Comparison of ENCODE assay signal across 1 cellular context in genomic region chr1:217642455-217642854, GRCh38.
TF ChIP-seq lines count a peak whose summit lies in the region.

No MANE protein-coding gene starts in this region.

TF ChIP-seq in HepG2, 621 proteins besides CTCF, POLR2A, EP300 and RAD21 (continued from another document):
- no peak for TF ChIP-seq PHF20 (CRISPR knock-in tag; IDR thresholded peaks at IDR 0.05)
- TF ChIP-seq FOXJ3 (CRISPR knock-in tag; IDR thresholded peaks at IDR 0.05; ENCODE audit: borderline replicate concordance): no peak
- TF ChIP-seq, protein P1, sequence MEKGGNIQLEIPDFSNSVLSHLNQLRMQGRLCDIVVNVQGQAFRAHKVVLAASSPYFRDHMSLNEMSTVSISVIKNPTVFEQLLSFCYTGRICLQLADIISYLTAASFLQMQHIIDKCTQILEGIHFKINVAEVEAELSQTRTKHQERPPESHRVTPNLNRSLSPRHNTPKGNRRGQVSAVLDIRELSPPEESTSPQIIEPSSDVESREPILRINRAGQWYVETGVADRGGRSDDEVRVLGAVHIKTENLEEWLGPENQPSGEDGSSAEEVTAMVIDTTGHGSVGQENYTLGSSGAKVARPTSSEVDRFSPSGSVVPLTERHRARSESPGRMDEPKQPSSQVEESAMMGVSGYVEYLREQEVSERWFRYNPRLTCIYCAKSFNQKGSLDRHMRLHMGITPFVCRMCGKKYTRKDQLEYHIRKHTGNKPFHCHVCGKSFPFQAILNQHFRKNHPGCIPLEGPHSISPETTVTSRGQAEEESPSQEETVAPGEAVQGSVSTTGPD (CRISPR knock-in tag; IDR thresholded peaks at IDR 0.05): no peak
- TF ChIP-seq, protein P2, sequence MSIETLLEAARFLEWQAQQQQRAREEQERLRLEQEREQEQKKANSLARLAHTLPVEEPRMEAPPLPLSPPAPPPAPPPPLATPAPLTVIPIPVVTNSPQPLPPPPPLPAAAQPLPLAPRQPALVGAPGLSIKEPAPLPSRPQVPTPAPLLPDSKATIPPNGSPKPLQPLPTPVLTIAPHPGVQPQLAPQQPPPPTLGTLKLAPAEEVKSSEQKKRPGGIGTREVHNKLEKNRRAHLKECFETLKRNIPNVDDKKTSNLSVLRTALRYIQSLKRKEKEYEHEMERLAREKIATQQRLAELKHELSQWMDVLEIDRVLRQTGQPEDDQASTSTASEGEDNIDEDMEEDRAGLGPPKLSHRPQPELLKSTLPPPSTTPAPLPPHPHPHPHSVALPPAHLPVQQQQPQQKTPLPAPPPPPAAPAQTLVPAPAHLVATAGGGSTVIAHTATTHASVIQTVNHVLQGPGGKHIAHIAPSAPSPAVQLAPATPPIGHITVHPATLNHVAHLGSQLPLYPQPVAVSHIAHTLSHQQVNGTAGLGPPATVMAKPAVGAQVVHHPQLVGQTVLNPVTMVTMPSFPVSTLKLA (IDR thresholded peaks at IDR 0.05): 0 out of 2 replicates have a peak, but pooled peaks have one; percentile 18
